8 cellular contexts compared by ENCODE assay signal in the genomic region with DNA sequence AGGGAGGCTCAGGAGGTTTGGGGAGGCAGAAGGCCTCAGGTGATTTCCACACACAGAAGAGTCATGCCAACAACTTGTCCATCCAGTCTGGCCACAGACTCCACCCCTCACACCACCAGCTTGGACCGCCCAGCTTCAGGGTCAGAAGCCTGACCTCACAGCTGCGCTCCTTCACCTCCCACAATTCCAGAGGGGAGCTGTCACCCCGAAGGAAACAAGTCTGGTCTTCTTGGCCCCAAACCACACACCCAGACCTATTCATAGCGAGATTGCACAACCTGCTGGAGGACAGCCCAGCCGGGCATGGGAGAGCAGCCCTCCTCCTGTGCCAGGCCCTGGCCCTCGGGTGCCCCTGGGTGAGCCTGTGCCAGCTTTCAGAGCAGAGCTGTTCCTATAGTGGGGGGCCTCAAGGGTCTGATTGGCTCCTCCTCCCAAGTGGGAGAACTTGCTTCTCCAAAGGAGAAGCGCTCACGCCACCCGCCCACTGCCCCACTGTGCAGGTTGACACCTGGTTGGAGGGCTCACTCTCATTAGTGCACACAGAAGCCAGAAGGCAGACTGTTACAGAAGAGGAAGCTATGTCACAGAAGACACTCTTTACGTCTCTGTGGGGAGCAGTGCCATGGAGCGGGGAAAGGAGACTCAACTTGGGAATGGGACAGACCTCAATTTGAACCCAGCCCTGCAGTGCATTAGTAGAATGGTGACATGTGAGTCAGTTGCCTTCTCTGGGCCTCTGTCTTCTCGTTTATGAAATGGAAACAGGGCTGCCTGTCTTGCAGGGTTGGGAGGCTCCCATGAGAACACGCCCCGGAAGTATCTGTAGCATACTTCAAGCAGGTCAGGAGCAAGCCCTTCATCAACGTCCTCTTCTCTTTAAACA.
DNase-seq lines count a peak whose midpoint lies in the region; ATAC-seq and TF ChIP-seq lines count a peak whose summit lies in the region.

No MANE protein-coding gene starts in this region.

- intact Hi-C loops in lower lobe of right lung (cut with DNase I), result no loop called here

- H3K9me3 ChIP-seq in lower lobe of right lung, result no peaks in the 10 kb centered on the region

- no peaks in the 10 kb centered on the region for H3K27me3 ChIP-seq in lower lobe of right lung (ENCODE audit: low read depth)

- H3K36me3 Mint-ChIP-seq in activated naive CD8-positive, alpha-beta T cell treated with anti-CD3 and anti-CD28 coated beads, Interleukin-2, amount 50 U/mL, for 24 hours (ENCODE audit: low read depth), result peaks cover 2% of the 10 kb centered on the region
- peaks cover 6% of the 10 kb centered on the region for H3K36me3 Mint-ChIP-seq in activated naive CD8-positive, alpha-beta T cell treated with anti-CD3 and anti-CD28 coated beads for 36 hours
- H3K36me3 Mint-ChIP-seq in chondrocyte (ENCODE audit: low read depth) (peaks cover 15% of the 10 kb centered on the region), nephron progenitor cell (ENCODE audit: low read depth) (peaks cover 25% of the 10 kb centered on the region)

- H3K4me1 Mint-ChIP-seq in activated naive CD8-positive, alpha-beta T cell treated with anti-CD3 and anti-CD28 coated beads, Interleukin-2, amount 50 U/mL, for 24 hours, result peaks cover 17% of the 10 kb centered on the region
- H3K4me1 Mint-ChIP-seq in activated naive CD8-positive, alpha-beta T cell treated with anti-CD3 and anti-CD28 coated beads for 36 hours, result peaks cover 13% of the 10 kb centered on the region
- H3K4me1 Mint-ChIP-seq in chondrocyte (ENCODE audit: low read depth) (peaks cover 28% of the 10 kb centered on the region), nephron progenitor cell (peaks cover 47% of the 10 kb centered on the region)

- CTCF ChIA-PET in HEK293T (lab: Yijun Ruan, JAX), result no interaction called here

- peak overlapping the region; percentile 73 for H3K27ac ChIP-seq in lower lobe of right lung

- H3K36me3 ChIP-seq in lower lobe of right lung, result peaks cover 16% of the 10 kb centered on the region

- no peak for TF ChIP-seq CTCF in chondrocyte (IDR thresholded peaks at IDR 0.05)
- TF ChIP-seq CTCF in lower lobe of right lung (IDR thresholded peaks at IDR 0.05), result no peak
- TF ChIP-seq CTCF in nephron progenitor cell (IDR thresholded peaks at IDR 0.05), result no peak

- H3K9me3 Mint-ChIP-seq in activated naive CD8-positive, alpha-beta T cell treated with anti-CD3 and anti-CD28 coated beads, Interleukin-2, amount 50 U/mL, for 24 hours, result no peaks in the 10 kb centered on the region
- H3K9me3 Mint-ChIP-seq in activated naive CD8-positive, alpha-beta T cell treated with anti-CD3 and anti-CD28 coated beads for 36 hours, result no peaks in the 10 kb centered on the region
- H3K9me3 Mint-ChIP-seq in chondrocyte (ENCODE audit: low read depth), result no peaks in the 10 kb centered on the region
- H3K9me3 Mint-ChIP-seq in nephron progenitor cell, result no peaks in the 10 kb centered on the region

- H3K27ac Mint-ChIP-seq in activated naive CD8-positive, alpha-beta T cell treated with anti-CD3 and anti-CD28 coated beads, Interleukin-2, amount 50 U/mL, for 24 hours, result no peak overlapping the region
- no peak overlapping the region for H3K27ac Mint-ChIP-seq in activated naive CD8-positive, alpha-beta T cell treated with anti-CD3 and anti-CD28 coated beads for 36 hours
- peak overlapping the region; percentile 57 for H3K27ac Mint-ChIP-seq in chondrocyte (ENCODE audit: unreplicated experiment)
- no peak overlapping the region for H3K27ac Mint-ChIP-seq in nephron progenitor cell

- POLR2A ChIA-PET in HEK293T (lab: Yijun Ruan, JAX), result no interaction called here

- peaks cover 48% of the 10 kb centered on the region for H3K4me1 ChIP-seq in lower lobe of right lung

- no peaks in the 10 kb centered on the region for H3K27me3 Mint-ChIP-seq in activated naive CD8-positive, alpha-beta T cell treated with anti-CD3 and anti-CD28 coated beads, Interleukin-2, amount 50 U/mL, for 24 hours
- H3K27me3 Mint-ChIP-seq in activated naive CD8-positive, alpha-beta T cell treated with anti-CD3 and anti-CD28 coated beads for 36 hours, result no peaks in the 10 kb centered on the region
- H3K27me3 Mint-ChIP-seq in chondrocyte (ENCODE audit: low read depth) (no peaks in the 10 kb centered on the region), nephron progenitor cell (ENCODE audit: low read depth, poor library complexity) (peaks cover 2% of the 10 kb centered on the region)

- ATAC-seq in activated naive CD8-positive, alpha-beta T cell treated with anti-CD3 and anti-CD28 coated beads, Interleukin-2, amount 50 U/mL, for 24 hours, result peak; percentile 28
- ATAC-seq in lower lobe of right lung (peak; percentile 93 to 96), HG03442 (IDR thresholded peaks at IDR 0.05; ENCODE audit: unreplicated experiment) (no peak), HG02885 (IDR thresholded peaks at IDR 0.05; ENCODE audit: poor library complexity, unreplicated experiment) (no peak)

- no peak overlapping the region for H3K4me3 Mint-ChIP-seq in activated naive CD8-positive, alpha-beta T cell treated with anti-CD3 and anti-CD28 coated beads, Interleukin-2, amount 50 U/mL, for 24 hours
- H3K4me3 Mint-ChIP-seq in activated naive CD8-positive, alpha-beta T cell treated with anti-CD3 and anti-CD28 coated beads for 36 hours, result no peak overlapping the region
- H3K4me3 Mint-ChIP-seq in chondrocyte (ENCODE audit: unreplicated experiment) (no peak overlapping the region), nephron progenitor cell (no peak overlapping the region)

- DNase-seq in activated naive CD8-positive, alpha-beta T cell treated with anti-CD3 and anti-CD28 coated beads, Interleukin-2, amount 50 U/mL, for 24 hours, result no peak
- no peak for DNase-seq in activated naive CD8-positive, alpha-beta T cell treated with anti-CD3 and anti-CD28 coated beads for 36 hours
- DNase-seq in chondrocyte (ENCODE audit: low spot score) (no peak), lower lobe of right lung (peak; percentile 91), HEK293T (ENCODE audit: extremely low spot score) (no peak), nephron progenitor cell (no peak)

- H3K4me3 ChIP-seq in lower lobe of right lung, result no peak overlapping the region

TF ChIP-seq in HEK293T, 16 proteins besides CTCF, POLR2A, EP300 and RAD21:
- TF ChIP-seq FOXA1 (IDR thresholded peaks at IDR 0.05) (no peak), FOXM1 (IDR thresholded peaks at IDR 0.05; ENCODE audit: borderline replicate concordance) (no peak), BHLHE40 (IDR thresholded peaks at IDR 0.05; ENCODE audit: borderline replicate concordance) (no peak), ARNT (IDR thresholded peaks at IDR 0.05) (no peak), TARDBP (IDR thresholded peaks at IDR 0.05) (no peak), ELF4 (IDR thresholded peaks at IDR 0.05) (no peak), SUZ12 (IDR thresholded peaks at IDR 0.05) (no peak), FOXK2 (IDR thresholded peaks at IDR 0.05) (no peak), SP1 (IDR thresholded peaks at IDR 0.05) (no peak)
- TF ChIP-seq, protein P1, sequence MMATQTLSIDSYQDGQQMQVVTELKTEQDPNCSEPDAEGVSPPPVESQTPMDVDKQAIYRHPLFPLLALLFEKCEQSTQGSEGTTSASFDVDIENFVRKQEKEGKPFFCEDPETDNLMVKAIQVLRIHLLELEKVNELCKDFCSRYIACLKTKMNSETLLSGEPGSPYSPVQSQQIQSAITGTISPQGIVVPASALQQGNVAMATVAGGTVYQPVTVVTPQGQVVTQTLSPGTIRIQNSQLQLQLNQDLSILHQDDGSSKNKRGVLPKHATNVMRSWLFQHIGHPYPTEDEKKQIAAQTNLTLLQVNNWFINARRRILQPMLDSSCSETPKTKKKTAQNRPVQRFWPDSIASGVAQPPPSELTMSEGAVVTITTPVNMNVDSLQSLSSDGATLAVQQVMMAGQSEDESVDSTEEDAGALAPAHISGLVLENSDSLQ (IDR thresholded peaks at IDR 0.05), result no peak

Comparison
In these comparisons a context has a peak if more than half of its experiments do, and no peak if none do; other contexts are left out.
1. ATAC-seq: peak in activated naive CD8-positive, alpha-beta T cell treated with anti-CD3 and anti-CD28 coated beads, Interleukin-2, amount 50 U/mL, for 24 hours (single experiment) and lower lobe of right lung (2 of 2); none in HG03442 (single experiment) and HG02885 (single experiment).